25 cellular contexts compared by ENCODE assay signal in the genomic region with DNA sequence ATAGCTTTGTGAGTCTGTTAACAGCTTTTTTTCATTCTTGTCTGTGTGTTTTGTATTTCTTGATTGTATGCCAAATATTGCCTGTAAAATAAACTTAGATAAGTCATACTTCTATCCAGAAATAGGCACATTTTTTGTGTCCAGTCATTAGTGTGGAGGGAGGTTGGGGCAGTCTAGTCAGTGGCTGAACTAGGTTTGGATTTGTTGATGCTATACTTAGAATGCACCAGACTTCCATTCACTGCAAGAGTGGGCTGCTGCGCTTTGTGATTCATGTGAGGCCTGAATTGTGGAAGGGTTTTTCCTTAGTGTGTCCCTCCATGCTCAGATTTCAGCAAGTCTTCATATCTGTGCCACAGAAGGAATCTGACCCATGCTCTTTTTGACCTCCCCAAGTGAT. TPM values are rescaled to one million over a fixed set of nuclear protein-coding genes. Genes with fewer than 3 reads are reported as not detected.
DNase-seq lines count a peak whose midpoint lies in the region; ATAC-seq and TF ChIP-seq lines count a peak whose summit lies in the region.
"Had no signal": no experiment of that assay in that cellular context is flagged by ENCODE, and none has a peak within 500 bp of the region (broad histone marks: within the 10 kb centered on the region; RNA-seq: fewer than 3 reads in every experiment).

No MANE protein-coding gene starts in this region.

- DNase-seq in MCF 10A (ENCODE audit: unreplicated experiment) (peak; percentile 9), breast epithelium (ENCODE audit: low spot score in 2 of 2) (no peak), astrocyte of the spinal cord (ENCODE audit: low read depth, low spot score) (peak; percentile 76), glomerular visceral epithelial cell (ENCODE audit: extremely low spot score) (peak; percentile 4), thoracic aorta (ENCODE audit: low spot score) (no peak)
- no peak for DNase-seq in activated CD4-positive, alpha-beta memory T cell treated with anti-CD3 and anti-CD28 coated beads for 36 hours
- DNase-seq: 8988T; activated CD4-positive, alpha-beta T cell treated with anti-CD3 and anti-CD28 coated beads, Interleukin-2, amount 50 U/mL, for 48 hours; activated naive CD4-positive, alpha-beta T cell treated with Interleukin-2 at 50 U/mL for 16 hours; CD4-positive, CD25-positive, alpha-beta regulatory T cell; DND-41; H7; hippocampal formation; kidney; NCI-H1048; NCI-H2081 treated with DMSO at 0.1 percent for 48 hours; NCI-H510A had no signal

- H3K27ac Mint-ChIP-seq in MCF 10A (ENCODE audit: low read depth, unreplicated experiment) = no peak overlapping the region
- no peak overlapping the region for H3K27ac Mint-ChIP-seq in activated CD4-positive, alpha-beta memory T cell treated with anti-CD3 and anti-CD28 coated beads for 36 hours
- H3K27ac Mint-ChIP-seq: CD4-positive, CD25-positive, alpha-beta regulatory T cell; dendritic cell treated with granulocyte-macrophage colony-stimulating factor and Interleukin-4, amounts not matched to agents 40 ng/mL and 50 ng/mL, for 4 days; stimulated activated effector memory CD8-positive, alpha-beta T cell treated with anti-CD3 and anti-CD28 coated beads, Interleukin-12 subunit alpha, Interleukin-12 subunit beta, amount 100 ng/mL, for 72 hours had no signal

- TF ChIP-seq POLR2A in breast epithelium (IDR thresholded peaks at IDR 0.05) = no peak

- H3K27me3 Mint-ChIP-seq in MCF 10A (ENCODE audit: insufficient read depth, unreplicated experiment) = no peaks in the 10 kb centered on the region
- H3K27me3 Mint-ChIP-seq in activated CD4-positive, alpha-beta memory T cell treated with anti-CD3 and anti-CD28 coated beads for 36 hours = no peaks in the 10 kb centered on the region
- H3K27me3 Mint-ChIP-seq: CD4-positive, CD25-positive, alpha-beta regulatory T cell; dendritic cell treated with granulocyte-macrophage colony-stimulating factor and Interleukin-4, amounts not matched to agents 40 ng/mL and 50 ng/mL, for 4 days had no signal

- peaks cover 9% of the 10 kb centered on the region for H3K4me1 Mint-ChIP-seq in MCF 10A (ENCODE audit: insufficient read depth, unreplicated experiment)
- no peaks in the 10 kb centered on the region for H3K4me1 Mint-ChIP-seq in activated CD4-positive, alpha-beta memory T cell treated with anti-CD3 and anti-CD28 coated beads for 36 hours (ENCODE audit: low read depth)
- H3K4me1 Mint-ChIP-seq: CD4-positive, CD25-positive, alpha-beta regulatory T cell; stimulated activated effector memory CD8-positive, alpha-beta T cell treated with anti-CD3 and anti-CD28 coated beads, Interleukin-12 subunit alpha, Interleukin-12 subunit beta, amount 100 ng/mL, for 72 hours had no signal

- intact Hi-C loops in MCF 10A (cut with micrococcal nuclease) (no loop called here), breast epithelium (cut with DNase I; ENCODE audit: low total_unique reads) (no loop called here)
- intact Hi-C loops in activated CD4-positive, alpha-beta memory T cell treated with anti-CD3 and anti-CD28 coated beads for 36 hours (cut with micrococcal nuclease) = no loop called here

- peaks cover 40% of the 10 kb centered on the region for H3K36me3 Mint-ChIP-seq in MCF 10A (ENCODE audit: insufficient read depth, unreplicated experiment)
- peaks cover 36% of the 10 kb centered on the region for H3K36me3 Mint-ChIP-seq in activated CD4-positive, alpha-beta memory T cell treated with anti-CD3 and anti-CD28 coated beads for 36 hours

- no peak overlapping the region for H3K27ac ChIP-seq in breast epithelium
- H3K27ac ChIP-seq in thoracic aorta = peak overlapping the region; percentile 68 to 77
- H3K27ac ChIP-seq: tibial nerve, VCaP had no signal

- in situ Hi-C loops in astrocyte of the spinal cord (cut with HindIII; ENCODE audit: low sequenced_read_pairs) = no loop called here

- TF ChIP-seq CTCF in MCF 10A (IDR thresholded peaks at IDR 0.05; ENCODE audit: unreplicated experiment) (no peak), breast epithelium (IDR thresholded peaks at IDR 0.05) (no peak), astrocyte of the spinal cord (IDR thresholded peaks at IDR 0.05; ENCODE audit: low read depth, low read length) (no peak), thoracic aorta (IDR thresholded peaks at IDR 0.05) (no peak)

- H3K36me3 ChIP-seq in breast epithelium = no peaks in the 10 kb centered on the region
- H3K36me3 ChIP-seq in thoracic aorta = no peaks in the 10 kb centered on the region

- no peak overlapping the region for H3K4me3 ChIP-seq in breast epithelium
- H3K4me3 ChIP-seq in astrocyte of the spinal cord (ENCODE audit: low read depth, low read length) = no peak overlapping the region
- H3K4me3 ChIP-seq in thoracic aorta = no peak overlapping the region
- H3K4me3 ChIP-seq: K562, tibial nerve had no signal

- CTCF ChIA-PET in MCF 10A (lab: Yijun Ruan, JAX) = no interaction called here
- CTCF ChIA-PET in activated CD4-positive, alpha-beta memory T cell treated with anti-CD3 and anti-CD28 coated beads for 36 hours (lab: Charles Lee) = no interaction called here

- H3K9me3 Mint-ChIP-seq in MCF 10A (ENCODE audit: unreplicated experiment) = peaks cover 18% of the 10 kb centered on the region
- H3K9me3 Mint-ChIP-seq in activated CD4-positive, alpha-beta memory T cell treated with anti-CD3 and anti-CD28 coated beads for 36 hours = peaks cover 20% of the 10 kb centered on the region

- BruUV-seq in MCF 10A (replicated peaks; lab: Mats Ljungman, UMichigan) = no TSS peak

- H3K27me3 ChIP-seq in breast epithelium (no peaks in the 10 kb centered on the region), thoracic aorta (replicated peaks; ENCODE audit: insufficient read depth) (no peaks in the 10 kb centered on the region)
- H3K27me3 ChIP-seq: tibial nerve had no signal

- peaks cover 15 to 30% of the 10 kb centered on the region in 2 donors for H3K9me3 ChIP-seq in breast epithelium
- peaks cover 6% of the 10 kb centered on the region for H3K9me3 ChIP-seq in thoracic aorta

- ATAC-seq in thoracic aorta (ENCODE audit: insufficient number of reproducible peaks, low FRiP score, low read depth) = peak; percentile 94
- no peak for ATAC-seq in HG02759 (IDR thresholded peaks at IDR 0.05; ENCODE audit: unreplicated experiment)
- no peak for ATAC-seq in GM19395 (IDR thresholded peaks at IDR 0.05; ENCODE audit: unreplicated experiment)
- ATAC-seq: K562; stimulated activated effector memory CD8-positive, alpha-beta T cell treated with anti-CD3 and anti-CD28 coated beads, Interleukin-12 subunit alpha, Interleukin-12 subunit beta, amount 100 ng/mL, for 72 hours had no signal

- H3K4me1 ChIP-seq in breast epithelium (no peaks in the 10 kb centered on the region), thoracic aorta (ENCODE audit: control insufficient read depth in 1 of 2, low read depth in 2 of 2) (peaks cover 3 to 7% of the 10 kb centered on the region in 2 donors)
- H3K4me1 ChIP-seq: tibial nerve had no signal

- H3K4me3 Mint-ChIP-seq in MCF 10A (ENCODE audit: unreplicated experiment) = no peak overlapping the region
- H3K4me3 Mint-ChIP-seq in activated CD4-positive, alpha-beta memory T cell treated with anti-CD3 and anti-CD28 coated beads for 36 hours = no peak overlapping the region
- H3K4me3 Mint-ChIP-seq: CD4-positive, CD25-positive, alpha-beta regulatory T cell; dendritic cell treated with granulocyte-macrophage colony-stimulating factor and Interleukin-4, amounts not matched to agents 40 ng/mL and 50 ng/mL, for 4 days; neural crest cell; stimulated activated effector memory CD8-positive, alpha-beta T cell treated with anti-CD3 and anti-CD28 coated beads, Interleukin-12 subunit alpha, Interleukin-12 subunit beta, amount 100 ng/mL, for 72 hours had no signal

- POLR2A ChIA-PET in MCF 10A (lab: Yijun Ruan, JAX) = interaction anchor here (0.6 kb wide), 2 partner anchors 9 to 25 kb away, joined by 3 read pairs; no protein-coding TSS in a partner anchor
- POLR2A ChIA-PET in activated CD4-positive, alpha-beta memory T cell treated with anti-CD3 and anti-CD28 coated beads for 36 hours (lab: Charles Lee) = no interaction called here

RNA-seq across cellular contexts. Expression of gene TRUB1, which starts 50.0 kb away (rescaled TPM):
- total RNA-seq in MCF 10A (2022) (23.4 and 29.2 TPM in 2 replicates), breast epithelium (10 to 100 TPM; 14.9 to 27.8 (median 18.0) TPM), thoracic aorta (1 to 10 TPM; 8.8 to 9.5 TPM)
- 10 to 100 TPM; 13.4 to 16.2 TPM for total RNA-seq in activated CD4-positive, alpha-beta memory T cell treated with anti-CD3 and anti-CD28 coated beads for 36 hours

Comparison
In these comparisons a context has a peak if more than half of its experiments do, and no peak if none do; other contexts are left out.
1. DNase-seq: peak in MCF 10A (single experiment), astrocyte of the spinal cord (single experiment) and glomerular visceral epithelial cell (single experiment); none in breast epithelium (0 of 2), thoracic aorta (single experiment) and activated CD4-positive, alpha-beta memory T cell treated with anti-CD3 and anti-CD28 coated beads for 36 hours (single experiment).
2. H3K27ac ChIP-seq: peak in thoracic aorta (2 of 2); none in breast epithelium (0 of 2).